ENCODE assay signal across 9 cellular contexts in the genomic region with DNA sequence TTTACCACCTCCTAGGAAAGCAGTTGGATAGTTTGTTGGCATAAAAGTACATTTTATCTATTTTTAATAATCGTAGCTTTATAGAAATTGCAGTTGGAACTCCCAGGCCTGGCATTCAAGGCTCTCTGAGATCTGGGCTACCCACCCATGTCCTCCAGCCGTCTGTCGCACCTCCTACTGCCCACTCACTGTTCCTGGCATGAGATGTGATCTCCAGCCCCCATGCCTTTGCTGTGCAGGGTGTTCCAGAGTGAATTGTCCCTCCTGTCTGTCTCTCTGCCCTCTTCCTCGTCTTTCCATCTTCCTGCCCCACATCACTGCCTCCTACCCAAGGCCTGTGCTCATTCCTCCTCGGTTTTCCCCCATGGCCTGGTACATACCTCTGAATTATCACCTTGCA. TPM values are rescaled to one million over a fixed set of nuclear protein-coding genes. Genes with fewer than 3 reads are reported as not detected.
DNase-seq lines count a peak whose midpoint lies in the region; ATAC-seq, FAIRE-seq and TF ChIP-seq lines count a peak whose summit lies in the region.
"Had no signal": no experiment of that assay in that cellular context is flagged by ENCODE, and none has a peak within 500 bp of the region (broad histone marks: within the 10 kb centered on the region; RNA-seq: fewer than 3 reads in every experiment).

No MANE protein-coding gene starts in this region.

- no peak for FAIRE-seq in GM12891 (lab: Jason Lieb, UNC)

- H3K4me3 ChIP-seq in left lung = no peak overlapping the region

- H3K36me3 Mint-ChIP-seq in activated T-cell treated with anti-CD3 and anti-CD28 coated beads, Interleukin-2, amount 50 U/mL, for 24 hours (ENCODE audit: low read depth) = peaks cover 86% of the 10 kb centered on the region
- H3K36me3 Mint-ChIP-seq in activated T-helper 2 cell treated with anti-CD3 and anti-CD28 coated beads, Interferon-gamma antibody, Interleukin-2, Interleukin-4, amounts not matched to agents 10 μg/mL and 5 μg/mL and 100 μg/mL, durations not matched to agents 14 hours and 24 hours and 36 hours (ENCODE audit: low read depth) = peaks cover 74% of the 10 kb centered on the region

- peak overlapping the region; percentile 74 for H3K4me3 Mint-ChIP-seq in activated T-cell treated with anti-CD3 and anti-CD28 coated beads, Interleukin-2, amount 50 U/mL, for 24 hours
- peak overlapping the region; percentile 81 for H3K4me3 Mint-ChIP-seq in activated T-helper 2 cell treated with anti-CD3 and anti-CD28 coated beads, Interferon-gamma antibody, Interleukin-2, Interleukin-4, amounts not matched to agents 10 μg/mL and 5 μg/mL and 100 μg/mL, durations not matched to agents 14 hours and 24 hours and 36 hours (ENCODE audit: low read depth)

- no peaks in the 10 kb centered on the region for H3K9me3 ChIP-seq in left lung

- TF ChIP-seq POLR2A in GM12891 (IDR thresholded peaks at IDR 0.05; ENCODE audit: low read depth, low read length) = no peak

- no peaks in the 10 kb centered on the region for H3K27me3 ChIP-seq in left lung

- intact Hi-C loops in activated T-helper 2 cell treated with anti-CD3 and anti-CD28 coated beads, Interferon-gamma antibody, Interleukin-2, Interleukin-4, amounts not matched to agents 10 μg/mL and 5 μg/mL and 100 μg/mL, durations not matched to agents 14 hours and 24 hours and 36 hours (cut with micrococcal nuclease) = loop anchor here (1.0 to 5.0 kb wide), 8 partner anchors 9 to 449 kb away; a partner anchor contains a TSS
- intact Hi-C loops in left lung (cut with DNase I) = no loop called here

- peaks cover 32 to 50% of the 10 kb centered on the region in 2 donors for H3K4me1 ChIP-seq in left lung

- H3K36me3 ChIP-seq in left lung = peaks cover 0 to 57% of the 10 kb centered on the region in 2 donors

- H3K27me3 Mint-ChIP-seq in activated T-cell treated with anti-CD3 and anti-CD28 coated beads, Interleukin-2, amount 50 U/mL, for 24 hours = no peaks in the 10 kb centered on the region
- no peaks in the 10 kb centered on the region for H3K27me3 Mint-ChIP-seq in activated T-helper 2 cell treated with anti-CD3 and anti-CD28 coated beads, Interferon-gamma antibody, Interleukin-2, Interleukin-4, amounts not matched to agents 10 μg/mL and 5 μg/mL and 100 μg/mL, durations not matched to agents 14 hours and 24 hours and 36 hours (ENCODE audit: low read depth)

- TF ChIP-seq CTCF in left lung (IDR thresholded peaks at IDR 0.05) = no peak

- H3K27ac ChIP-seq in left lung (peak overlapping the region; percentile 60 to 87), temporal lobe (ENCODE audit: low read depth, low read length) (peak overlapping the region; percentile 60)

- ATAC-seq in left lung = no peak
- no peak for ATAC-seq in GM19023 (IDR thresholded peaks at IDR 0.05; ENCODE audit: unreplicated experiment)

- peaks cover 94% of the 10 kb centered on the region for H3K4me1 Mint-ChIP-seq in activated T-cell treated with anti-CD3 and anti-CD28 coated beads, Interleukin-2, amount 50 U/mL, for 24 hours (ENCODE audit: low read depth)
- H3K4me1 Mint-ChIP-seq in activated T-helper 2 cell treated with anti-CD3 and anti-CD28 coated beads, Interferon-gamma antibody, Interleukin-2, Interleukin-4, amounts not matched to agents 10 μg/mL and 5 μg/mL and 100 μg/mL, durations not matched to agents 14 hours and 24 hours and 36 hours (ENCODE audit: low read depth) = peaks cover 62% of the 10 kb centered on the region

- peak; percentile 46 for DNase-seq in activated T-cell treated with anti-CD3 and anti-CD28 coated beads, Interleukin-2, amount 50 U/mL, for 24 hours
- no peak for DNase-seq in activated T-cell treated with anti-CD3 and anti-CD28 coated beads, Interleukin-2, amount 50 U/mL, for 1 hour
- DNase-seq in activated T-helper 2 cell treated with anti-CD3 and anti-CD28 coated beads, Interferon-gamma antibody, Interleukin-2, Interleukin-4, amounts not matched to agents 10 μg/mL and 5 μg/mL and 100 μg/mL, durations not matched to agents 14 hours and 24 hours and 36 hours (ENCODE audit: low spot score) = no peak
- no peak for DNase-seq in left lung
- DNase-seq in MV-4-11 (lab: John Stamatoyannopoulos, UW) = no peak
- DNase-seq in GM12891 (ENCODE audit: insufficient read length, low spot score) = no peak
- DNase-seq: left colon had no signal

- H3K9me3 Mint-ChIP-seq in activated T-cell treated with anti-CD3 and anti-CD28 coated beads, Interleukin-2, amount 50 U/mL, for 24 hours = peaks cover 2% of the 10 kb centered on the region
- H3K9me3 Mint-ChIP-seq in activated T-helper 2 cell treated with anti-CD3 and anti-CD28 coated beads, Interferon-gamma antibody, Interleukin-2, Interleukin-4, amounts not matched to agents 10 μg/mL and 5 μg/mL and 100 μg/mL, durations not matched to agents 14 hours and 24 hours and 36 hours = no peaks in the 10 kb centered on the region

- peak overlapping the region; percentile 97 for H3K27ac Mint-ChIP-seq in activated T-cell treated with anti-CD3 and anti-CD28 coated beads, Interleukin-2, amount 50 U/mL, for 24 hours
- peak overlapping the region; percentile 98 for H3K27ac Mint-ChIP-seq in activated T-helper 2 cell treated with anti-CD3 and anti-CD28 coated beads, Interferon-gamma antibody, Interleukin-2, Interleukin-4, amounts not matched to agents 10 μg/mL and 5 μg/mL and 100 μg/mL, durations not matched to agents 14 hours and 24 hours and 36 hours

TF ChIP-seq in GM12891, 5 proteins besides CTCF, POLR2A, EP300 and RAD21:
- no peak for TF ChIP-seq POU2F2 (IDR thresholded peaks at IDR 0.05; ENCODE audit: low read depth, low read length)
- TF ChIP-seq TAF1 (IDR thresholded peaks at IDR 0.05; ENCODE audit: low read depth, low read length) = no peak
- no peak for TF ChIP-seq SPI1 (IDR thresholded peaks at IDR 0.05; ENCODE audit: low read depth, low read length)
- TF ChIP-seq PAX5 (IDR thresholded peaks at IDR 0.05; ENCODE audit: insufficient read depth, low read length, severe bottlenecking) = no peak
- no peak for TF ChIP-seq POLR2AphosphoS5 (IDR thresholded peaks at IDR 0.05; ENCODE audit: low read depth, low read length)

RNA-seq across cellular contexts. Expression of a gene that starts 50.7 kb away (rescaled TPM):
- total RNA-seq in activated T-helper 2 cell treated with anti-CD3 and anti-CD28 coated beads, Interferon-gamma antibody, Interleukin-2, Interleukin-4, amounts not matched to agents 10 μg/mL and 5 μg/mL and 100 μg/mL, durations not matched to agents 14 hours and 24 hours and 36 hours = 93.2 and 94.6 TPM in 2 replicates
- total RNA-seq in left lung (10 to 100 TPM; 70.7 to 98.6 TPM), temporal lobe (15.7 TPM)
- polyA plus RNA-seq in GM12891 (2012; ENCODE audit: low read depth, missing spikeins) = 34.6 TPM
